In genomic region chr2:128562471-128563347, GRCh38 we compare ENCODE assay signal across 25 cellular contexts.
DNase-seq lines count a peak whose midpoint lies in the region; ATAC-seq and TF ChIP-seq lines count a peak whose summit lies in the region.
"Had no signal": no experiment of that assay in that cellular context is flagged by ENCODE, and none has a peak within 500 bp of the region (broad histone marks: within the 10 kb centered on the region; RNA-seq: fewer than 3 reads in every experiment).

No MANE protein-coding gene starts in this region.

- H3K27me3 Mint-ChIP-seq in nephron (ENCODE audit: low read depth): peaks cover 7% of the 10 kb centered on the region
- H3K27me3 Mint-ChIP-seq: activated CD4-positive, alpha-beta memory T cell treated with anti-CD3 and anti-CD28 coated beads, Interleukin-2, amount 10 ng/mL, durations not matched to agents 7 days and 5 days; activated T-cell treated with anti-CD3 and anti-CD28 coated beads, Interleukin-2, amount 50 U/mL, for 24 hours had no signal

- no peaks in the 10 kb centered on the region for H3K27me3 ChIP-seq in esophagus muscularis mucosa
- H3K27me3 ChIP-seq: BLaER1, pancreas, sigmoid colon had no signal

- no peak overlapping the region for H3K4me3 ChIP-seq in esophagus muscularis mucosa
- H3K4me3 ChIP-seq: BLaER1, GM12878, HAP-1, pancreas, sigmoid colon had no signal

- no peaks in the 10 kb centered on the region for H3K9me3 ChIP-seq in esophagus muscularis mucosa
- H3K9me3 ChIP-seq: BLaER1, HAP-1, pancreas, sigmoid colon had no signal

- ATAC-seq in Right ventricle myocardium inferior (peak; percentile 6), GM21526 (IDR thresholded peaks at IDR 0.05; ENCODE audit: low FRiP score, unreplicated experiment) (no peak), HG03135 (IDR thresholded peaks at IDR 0.05; ENCODE audit: unreplicated experiment) (no peak)
- ATAC-seq: GM12878; PC-3; stimulated activated naive CD8-positive, alpha-beta T cell treated with anti-CD3 and anti-CD28 coated beads, Interleukin-15, Interleukin-2, amounts not matched to agents 100 U/mL and 50 U/mL, for 24 hours; T-helper 17 cell had no signal

- H3K27ac Mint-ChIP-seq in nephron: peak overlapping the region in 2 of 3 experiments; percentile 91 to 96
- H3K27ac Mint-ChIP-seq: activated CD4-positive, alpha-beta memory T cell treated with anti-CD3 and anti-CD28 coated beads, Interleukin-2, amount 10 ng/mL, durations not matched to agents 7 days and 5 days; activated T-cell treated with anti-CD3 and anti-CD28 coated beads, Interleukin-2, amount 50 U/mL, for 24 hours; dendritic cell treated with granulocyte-macrophage colony-stimulating factor and Interleukin-4, amounts not matched to agents 40 ng/mL and 50 ng/mL, for 4 days; T-helper 17 cell; type B pancreatic cell had no signal

- H3K27ac ChIP-seq in esophagus muscularis mucosa (replicated peaks in 1 of 4): peak overlapping the region in 1 of 4 donors; percentile 3
- H3K27ac ChIP-seq: BLaER1, pancreas, WERI-Rb-1 had no signal

- intact Hi-C loops in Right ventricle myocardium inferior (cut with DNase I) (no loop called here), cardiac septum (cut with DNase I) (no loop called here), esophagus muscularis mucosa (cut with DNase I) (no loop called here)

- no peak overlapping the region for H3K4me3 Mint-ChIP-seq in nephron
- H3K4me3 Mint-ChIP-seq: activated CD4-positive, alpha-beta memory T cell treated with anti-CD3 and anti-CD28 coated beads, Interleukin-2, amount 10 ng/mL, durations not matched to agents 7 days and 5 days; activated T-cell treated with anti-CD3 and anti-CD28 coated beads, Interleukin-2, amount 50 U/mL, for 24 hours; dendritic cell treated with granulocyte-macrophage colony-stimulating factor and Interleukin-4, amounts not matched to agents 40 ng/mL and 50 ng/mL, for 4 days; T-helper 17 cell; type B pancreatic cell had no signal

- no peak for TF ChIP-seq POLR2A in esophagus muscularis mucosa (IDR thresholded peaks at IDR 0.05; ENCODE audit: low read depth)

- no peak for TF ChIP-seq CTCF in esophagus muscularis mucosa (IDR thresholded peaks at IDR 0.05)
- no peak for TF ChIP-seq CTCF in nephron (IDR thresholded peaks at IDR 0.05; ENCODE audit: unreplicated experiment in 3 of 3)

- H3K36me3 ChIP-seq in esophagus muscularis mucosa: no peaks in the 10 kb centered on the region
- H3K36me3 ChIP-seq: BLaER1, HAP-1, pancreas, sigmoid colon, WERI-Rb-1 had no signal

- peaks cover 0 to 17% (median 15%) of the 10 kb centered on the region in 4 donors for H3K4me1 ChIP-seq in esophagus muscularis mucosa
- H3K4me1 ChIP-seq: HAP-1, pancreas had no signal

- DNase-seq in Right ventricle myocardium inferior (ENCODE audit: missing footprints) (peak; percentile 26), cardiac septum (ENCODE audit: low spot score) (no peak), esophagus muscularis mucosa (ENCODE audit: extremely low spot score) (peak; percentile 68), COLO668 (lab: John Stamatoyannopoulos, UW; ENCODE audit: unreplicated experiment) (no peak), medulla oblongata (ENCODE audit: extremely low spot score) (no peak)
- DNase-seq: 8988T; activated CD4-positive, alpha-beta memory T cell treated with anti-CD3 and anti-CD28 coated beads, Interleukin-2, amount 10 ng/mL, durations not matched to agents 7 days and 5 days; activated naive CD4-positive, alpha-beta T cell treated with Interleukin-2 at 50 U/mL for 16 hours; activated T-cell treated with anti-CD3 and anti-CD28 coated beads, Interleukin-2, amount 50 U/mL, for 24 hours; NCI-H1694; PC-3; SIG-M5; stimulated activated naive CD8-positive, alpha-beta T cell treated with anti-CD3 and anti-CD28 coated beads, Interleukin-15, Interleukin-2, amounts not matched to agents 100 U/mL and 50 U/mL, for 24 hours; T-helper 17 cell; WERI-Rb-1 had no signal

- no peaks in the 10 kb centered on the region for H3K9me3 Mint-ChIP-seq in nephron
- H3K9me3 Mint-ChIP-seq: activated CD4-positive, alpha-beta memory T cell treated with anti-CD3 and anti-CD28 coated beads, Interleukin-2, amount 10 ng/mL, durations not matched to agents 7 days and 5 days; activated T-cell treated with anti-CD3 and anti-CD28 coated beads, Interleukin-2, amount 50 U/mL, for 24 hours; dendritic cell treated with granulocyte-macrophage colony-stimulating factor and Interleukin-4, amounts not matched to agents 40 ng/mL and 50 ng/mL, for 4 days; type B pancreatic cell had no signal

- H3K4me1 Mint-ChIP-seq in nephron: peaks cover 47% of the 10 kb centered on the region
- H3K4me1 Mint-ChIP-seq: activated CD4-positive, alpha-beta memory T cell treated with anti-CD3 and anti-CD28 coated beads, Interleukin-2, amount 10 ng/mL, durations not matched to agents 7 days and 5 days; T-helper 17 cell had no signal

- no peaks in the 10 kb centered on the region for H3K36me3 Mint-ChIP-seq in nephron (ENCODE audit: low read depth)
- H3K36me3 Mint-ChIP-seq: type B pancreatic cell had no signal

- no peak for TF ChIP-seq EP300 in esophagus muscularis mucosa (IDR thresholded peaks at IDR 0.05)

- WGBS in esophagus muscularis mucosa: 73% methylated on average over 6 of the region's 7 CpGs

Comparison
In these comparisons a context has a peak if more than half of its experiments do, and no peak if none do; other contexts are left out.
1. DNase-seq: peak in Right ventricle myocardium inferior (single experiment) and esophagus muscularis mucosa (single experiment); none in cardiac septum (single experiment), COLO668 (single experiment) and medulla oblongata (single experiment).